9 cellular contexts compared by ENCODE assay signal in genomic region chr6:107666084-107666981, GRCh38.
A peak's percentile ranks its signal among the peaks of the same experiment; 100 is the strongest.
DNase-seq lines count a peak whose midpoint lies in the region; ATAC-seq and TF ChIP-seq lines count a peak whose summit lies in the region.
"Had no signal": no experiment of that assay in that cellular context is flagged by ENCODE, and none has a peak within 500 bp of the region (broad histone marks: within the 10 kb centered on the region; RNA-seq: fewer than 3 reads in every experiment).

No MANE protein-coding gene starts in this region.

- H3K4me2 ChIP-seq in PC-9 (peak overlapping the region; percentile 7; the same call in 1 of the 2 replicates), MM.1S (ENCODE audit: low read depth, low read length) (no peak overlapping the region)

- H3K27ac ChIP-seq in PC-9 = no peak overlapping the region
- H3K27ac ChIP-seq in heart right ventricle = peak overlapping the region in 7 of 10 donors; percentile 2 to 54 (median 33)
- no peak overlapping the region for H3K27ac ChIP-seq in MM.1S (ENCODE audit: low read length)

- H3K4me3 ChIP-seq in PC-9 (no peak overlapping the region), heart right ventricle (no peak overlapping the region), MM.1S (ENCODE audit: low read length) (no peak overlapping the region)

- no peaks in the 10 kb centered on the region for H3K27me3 ChIP-seq in PC-9 (ENCODE audit: insufficient read depth, low read depth)
- no peaks in the 10 kb centered on the region for H3K27me3 ChIP-seq in heart right ventricle
- H3K27me3 ChIP-seq in MM.1S (replicated peaks; ENCODE audit: insufficient read depth, low read length) = no peaks in the 10 kb centered on the region

- intact Hi-C loops in PC-9 (cut with micrococcal nuclease; ENCODE audit: unreplicated experiment) (no loop called here), heart right ventricle (cut with DNase I) (loop anchor here in 1 of 10 donors (10.0 kb wide), 1 partner anchor 352 kb away; no protein-coding TSS in a partner anchor)

- peaks cover 8% of the 10 kb centered on the region for H3K27me3 Mint-ChIP-seq in activated CD8-positive, alpha-beta memory T cell treated with anti-CD3 and anti-CD28 coated beads, Interleukin-2, amount 10 ng/mL, durations not matched to agents 7 days and 5 days

- H3K36me3 Mint-ChIP-seq in stimulated activated effector memory CD8-positive, alpha-beta T cell treated with anti-CD3 and anti-CD28 coated beads, Interleukin-12 subunit alpha, Interleukin-12 subunit beta, amount 100 ng/mL, for 72 hours = no peaks in the 10 kb centered on the region
- H3K36me3 Mint-ChIP-seq in activated CD8-positive, alpha-beta memory T cell treated with anti-CD3 and anti-CD28 coated beads, Interleukin-2, amount 10 ng/mL, durations not matched to agents 7 days and 5 days = no peaks in the 10 kb centered on the region

- H3K4me1 Mint-ChIP-seq in stimulated activated effector memory CD8-positive, alpha-beta T cell treated with anti-CD3 and anti-CD28 coated beads, Interleukin-12 subunit alpha, Interleukin-12 subunit beta, amount 100 ng/mL, for 72 hours = peaks cover 21% of the 10 kb centered on the region
- H3K4me1 Mint-ChIP-seq in activated CD8-positive, alpha-beta memory T cell treated with anti-CD3 and anti-CD28 coated beads, Interleukin-2, amount 10 ng/mL, durations not matched to agents 7 days and 5 days = peaks cover 35% of the 10 kb centered on the region

- peak; percentile 24 for DNase-seq in NCI-H82 (lab: John Stamatoyannopoulos, UW)
- no peak for DNase-seq in NCI-H82 treated with DMSO at 0.1 percent for 48 hours (lab: John Stamatoyannopoulos, UW; ENCODE audit: unreplicated experiment)
- DNase-seq in PC-9 = peak; percentile 31 to 60
- no peak for DNase-seq in heart right ventricle
- peak; percentile 42 for DNase-seq in superior temporal gyrus (ENCODE audit: extremely low spot score)
- DNase-seq in stimulated activated effector memory CD8-positive, alpha-beta T cell treated with anti-CD3 and anti-CD28 coated beads, Interleukin-12 subunit alpha, Interleukin-12 subunit beta, amount 100 ng/mL, for 72 hours (ENCODE audit: low spot score in 2 of 2) = no peak
- DNase-seq in activated CD8-positive, alpha-beta memory T cell treated with anti-CD3 and anti-CD28 coated beads, Interleukin-2, amount 10 ng/mL, durations not matched to agents 7 days and 5 days = no peak
- DNase-seq in MM.1S = no peak
- DNase-seq: stimulated activated CD4-positive, alpha-beta T cell treated with anti-CD3 and anti-CD28 coated beads, Interleukin-12 subunit alpha, Interleukin-12 subunit beta, amount 100 ng/mL, for 4 hours had no signal

- no peaks in the 10 kb centered on the region for H3K9me3 Mint-ChIP-seq in stimulated activated effector memory CD8-positive, alpha-beta T cell treated with anti-CD3 and anti-CD28 coated beads, Interleukin-12 subunit alpha, Interleukin-12 subunit beta, amount 100 ng/mL, for 72 hours
- no peaks in the 10 kb centered on the region for H3K9me3 Mint-ChIP-seq in activated CD8-positive, alpha-beta memory T cell treated with anti-CD3 and anti-CD28 coated beads, Interleukin-2, amount 10 ng/mL, durations not matched to agents 7 days and 5 days (ENCODE audit: low read depth)

- H3K27ac Mint-ChIP-seq in stimulated activated effector memory CD8-positive, alpha-beta T cell treated with anti-CD3 and anti-CD28 coated beads, Interleukin-12 subunit alpha, Interleukin-12 subunit beta, amount 100 ng/mL, for 72 hours = no peak overlapping the region
- no peak overlapping the region for H3K27ac Mint-ChIP-seq in activated CD8-positive, alpha-beta memory T cell treated with anti-CD3 and anti-CD28 coated beads, Interleukin-2, amount 10 ng/mL, durations not matched to agents 7 days and 5 days

- H3K4me3 Mint-ChIP-seq in stimulated activated effector memory CD8-positive, alpha-beta T cell treated with anti-CD3 and anti-CD28 coated beads, Interleukin-12 subunit alpha, Interleukin-12 subunit beta, amount 100 ng/mL, for 72 hours = no peak overlapping the region
- H3K4me3 Mint-ChIP-seq in activated CD8-positive, alpha-beta memory T cell treated with anti-CD3 and anti-CD28 coated beads, Interleukin-2, amount 10 ng/mL, durations not matched to agents 7 days and 5 days = no peak overlapping the region

- H4K20me1 ChIP-seq in PC-9 (ENCODE audit: insufficient read depth) = no peaks in the 10 kb centered on the region
- H4K20me1 ChIP-seq in MM.1S (ENCODE audit: insufficient read depth, low read length) = no peaks in the 10 kb centered on the region

- H3K9ac ChIP-seq in MM.1S (ENCODE audit: low read length) = no peak overlapping the region

- no peak overlapping the region for H2AFZ ChIP-seq in PC-9
- no peak overlapping the region for H2AFZ ChIP-seq in MM.1S (ENCODE audit: low read length)

- H3K36me3 ChIP-seq in PC-9 (ENCODE audit: low read depth) (no peaks in the 10 kb centered on the region), heart right ventricle (no peaks in the 10 kb centered on the region), MM.1S (replicated peaks; ENCODE audit: insufficient read depth, low read length) (no peaks in the 10 kb centered on the region)

- H3K9me3 ChIP-seq in PC-9 (ENCODE audit: insufficient read depth, low read depth) (no peaks in the 10 kb centered on the region), heart right ventricle (no peaks in the 10 kb centered on the region), MM.1S (replicated peaks; ENCODE audit: insufficient read depth, low read length) (no peaks in the 10 kb centered on the region)

- POLR2A ChIA-PET in PC-9 (lab: Charles Lee; ENCODE audit: unreplicated experiment) = interaction anchor here (0.6 kb wide), 1 partner anchor 76 kb away, joined by 4 read pairs; no protein-coding TSS in a partner anchor

- BruUV-seq in PC-9 (replicated peaks; lab: Mats Ljungman, UMichigan) = no TSS peak

- peaks cover 19% of the 10 kb centered on the region for H3K4me1 ChIP-seq in PC-9 (replicated peaks; ENCODE audit: insufficient read depth)
- peaks cover 6 to 37% (median 19%) of the 10 kb centered on the region in 9 donors for H3K4me1 ChIP-seq in heart right ventricle
- H3K4me1 ChIP-seq in MM.1S (ENCODE audit: low read length) = peaks cover 14% of the 10 kb centered on the region

- H3K79me2 ChIP-seq in PC-9 (ENCODE audit: low read depth) (no peaks in the 10 kb centered on the region), MM.1S (ENCODE audit: low read length) (no peaks in the 10 kb centered on the region)

- CTCF ChIA-PET in PC-9 (lab: Charles Lee) = no interaction called here
- CTCF ChIA-PET in activated CD8-positive, alpha-beta memory T cell treated with anti-CD3 and anti-CD28 coated beads, Interleukin-2, amount 10 ng/mL, durations not matched to agents 7 days and 5 days (lab: Charles Lee) = interaction anchor here (1.4 kb wide), 1 partner anchor 9 kb away, joined by 4 read pairs; no protein-coding TSS in a partner anchor

- H3F3A ChIP-seq in PC-9 (ENCODE audit: insufficient read depth, low read depth) = no peaks in the 10 kb centered on the region
- H3F3A ChIP-seq in MM.1S (ENCODE audit: insufficient read depth, low read length) = no peaks in the 10 kb centered on the region

- H3K9me2 ChIP-seq in PC-9 (ENCODE audit: insufficient read depth) = no peaks in the 10 kb centered on the region
- H3K9me2 ChIP-seq in MM.1S (replicated peaks; ENCODE audit: insufficient read depth, low read length) = no peaks in the 10 kb centered on the region

- TF ChIP-seq CTCF in PC-9 (conservative IDR thresholded peaks at IDR 0.05) (no peak), heart right ventricle (IDR thresholded peaks at IDR 0.05) (no peak), MM.1S (IDR thresholded peaks at IDR 0.05; ENCODE audit: low read length) (no peak)

- WGBS in heart right ventricle, 2 donors = 77 to 79% methylated on average over 15 of the region's 15 CpGs

- ATAC-seq in heart right ventricle = no peak
- ATAC-seq in stimulated activated effector memory CD8-positive, alpha-beta T cell treated with anti-CD3 and anti-CD28 coated beads, Interleukin-12 subunit alpha, Interleukin-12 subunit beta, amount 100 ng/mL, for 72 hours = no peak
- ATAC-seq in activated CD8-positive, alpha-beta memory T cell treated with anti-CD3 and anti-CD28 coated beads, Interleukin-2, amount 10 ng/mL, durations not matched to agents 7 days and 5 days = no peak

Comparison
In these comparisons a context has a peak if more than half of its experiments do, and no peak if none do; other contexts are left out.
1. DNase-seq: peak in NCI-H82 (single experiment), PC-9 (2 of 2) and superior temporal gyrus (single experiment); none in NCI-H82 treated with DMSO at 0.1 percent for 48 hours (single experiment), heart right ventricle (0 of 2), stimulated activated effector memory CD8-positive, alpha-beta T cell treated with anti-CD3 and anti-CD28 coated beads, Interleukin-12 subunit alpha, Interleukin-12 subunit beta, amount 100 ng/mL, for 72 hours (0 of 2), activated CD8-positive, alpha-beta memory T cell treated with anti-CD3 and anti-CD28 coated beads, Interleukin-2, amount 10 ng/mL, durations not matched to agents 7 days and 5 days (single experiment) and MM.1S (single experiment).
2. H3K27ac ChIP-seq: peak in heart right ventricle (7 of 10); none in PC-9 (single experiment) and MM.1S (single experiment).